ENCODE assay signal across 10 cellular contexts in genomic region chr15:71329509-71330260, GRCh38.
DNase-seq lines count a peak whose midpoint lies in the region; ATAC-seq, FAIRE-seq and TF ChIP-seq lines count a peak whose summit lies in the region.
"Had no signal": no experiment of that assay in that cellular context is flagged by ENCODE, and none has a peak within 500 bp of the region (broad histone marks: within the 10 kb centered on the region; RNA-seq: fewer than 3 reads in every experiment).

No MANE protein-coding gene starts in this region.

- peaks cover 4% of the 10 kb centered on the region for H3K4me1 Mint-ChIP-seq in MCF 10A (ENCODE audit: insufficient read depth, unreplicated experiment)

- intact Hi-C loops in MCF 10A (cut with micrococcal nuclease): no loop called here
- intact Hi-C loops in posterior cingulate gyrus (cut with DNase I): no loop called here

- no peak overlapping the region for H3K4me3 Mint-ChIP-seq in MCF 10A (ENCODE audit: unreplicated experiment)

- peaks cover 4 to 9% of the 10 kb centered on the region in 2 donors for H3K4me1 ChIP-seq in small intestine (ENCODE audit: control insufficient read depth in 2 of 2, insufficient read depth in 1 of 2, low read depth in 1 of 2, low read length in 1 of 2)

- 58 to 63% (median 59%) methylated on average over 14 of the region's 14 CpGs for WGBS in small intestine, 3 donors

- TF ChIP-seq POLR2A in H54 (IDR thresholded peaks at IDR 0.05; ENCODE audit: low read depth, low read length): no peak

- H3K27me3 ChIP-seq in small intestine (ENCODE audit: control insufficient read depth in 2 of 2, insufficient read depth in 2 of 2, low read length in 2 of 2): no peaks in the 10 kb centered on the region

- H3K36me3 Mint-ChIP-seq in MCF 10A (ENCODE audit: insufficient read depth, unreplicated experiment): no peaks in the 10 kb centered on the region

- H3K27ac Mint-ChIP-seq in MCF 10A (ENCODE audit: low read depth, unreplicated experiment): peak overlapping the region; percentile 59

- H3K9me3 ChIP-seq in small intestine (ENCODE audit: control insufficient read depth, low read depth): no peaks in the 10 kb centered on the region

- TF ChIP-seq CTCF in MCF 10A (IDR thresholded peaks at IDR 0.05; ENCODE audit: unreplicated experiment): no peak

- no peaks in the 10 kb centered on the region for H3K9me3 Mint-ChIP-seq in MCF 10A (ENCODE audit: unreplicated experiment)

- no peaks in the 10 kb centered on the region for H3K27me3 Mint-ChIP-seq in MCF 10A (ENCODE audit: insufficient read depth, unreplicated experiment)

- peak overlapping the region; percentile 65 to 73 for H3K27ac ChIP-seq in small intestine (ENCODE audit: low read depth in 1 of 2, low read length in 1 of 2)

- FAIRE-seq in H54 (lab: Jason Lieb, UNC) (no peak), small intestine (lab: Jason Lieb, UNC) (no peak)

- ATAC-seq in HG03469 (IDR thresholded peaks at IDR 0.05; ENCODE audit: unreplicated experiment): no peak
- ATAC-seq in HG03095 (IDR thresholded peaks at IDR 0.05; ENCODE audit: unreplicated experiment): no peak

- POLR2A ChIA-PET in MCF 10A (lab: Yijun Ruan, JAX): interaction anchor here (0.6 to 1.2 kb wide), 4 partner anchors 9 to 51 kb away, joined by 3 to 4 read pairs (median 3); no protein-coding TSS in a partner anchor

- no peak overlapping the region for H3K4me3 ChIP-seq in small intestine (ENCODE audit: low read depth in 1 of 2, low read length in 2 of 2)

- DNase-seq in H54 (ENCODE audit: insufficient read length, low spot score) (peak; percentile 50), MCF 10A (ENCODE audit: unreplicated experiment) (peak; percentile 59), iris pigment epithelial cell (ENCODE audit: low read depth) (peak; percentile 87), small intestine (peak; percentile 89), GDM1 (lab: John Stamatoyannopoulos, UW) (no peak), posterior cingulate gyrus (no peak)
- DNase-seq: DMS79 treated with DMSO at 0.1 percent for 48 hours, NCI-H2029 treated with DMSO at 0.1 percent for 48 hours had no signal

- no peaks in the 10 kb centered on the region for H3K36me3 ChIP-seq in small intestine (ENCODE audit: control insufficient read depth in 2 of 2, insufficient read depth in 2 of 2, low read length in 2 of 2)

- BruUV-seq in MCF 10A (replicated peaks; lab: Mats Ljungman, UMichigan): no TSS peak

- CTCF ChIA-PET in MCF 10A (lab: Yijun Ruan, JAX): interaction anchor here (0.6 kb wide), 1 partner anchor 72 kb away, joined by 3 read pairs; no protein-coding TSS in a partner anchor

Comparison
In these comparisons a context has a peak if more than half of its experiments do, and no peak if none do; other contexts are left out.
1. DNase-seq: peak in H54 (single experiment), MCF 10A (single experiment), iris pigment epithelial cell (single experiment) and small intestine (single experiment); none in GDM1 (single experiment) and posterior cingulate gyrus (0 of 10).